In genomic region chr16:11871193-11871592, GRCh38 we compare ENCODE assay signal across 9 cellular contexts. TPM values are rescaled to one million over a fixed set of nuclear protein-coding genes. Genes with fewer than 3 reads are reported as not detected.
DNase-seq lines count a peak whose midpoint lies in the region; ATAC-seq and TF ChIP-seq lines count a peak whose summit lies in the region.
"Had no signal": no experiment of that assay in that cellular context is flagged by ENCODE, and none has a peak within 500 bp of the region (broad histone marks: within the 10 kb centered on the region; RNA-seq: fewer than 3 reads in every experiment).

No MANE protein-coding gene starts in this region.

- no peaks in the 10 kb centered on the region for H3K9me3 ChIP-seq in lower lobe of right lung

- in situ Hi-C loops in Caki2 (cut with HindIII; ENCODE audit: low pct_unique_long_range_greater_than_20kb, low sequenced_read_pairs) = no loop called here

- H3K4me1 ChIP-seq in lower lobe of right lung = peaks cover 14% of the 10 kb centered on the region

- peaks cover 63% of the 10 kb centered on the region for H3K36me3 ChIP-seq in lower lobe of right lung

- intact Hi-C loops in lower lobe of right lung (cut with DNase I) = no loop called here

- peak; percentile 18 for TF ChIP-seq CTCF in cardiac fibroblast (IDR thresholded peaks at IDR 0.05; ENCODE audit: low read depth, low read length)
- TF ChIP-seq CTCF in lower lobe of right lung (IDR thresholded peaks at IDR 0.05) = no peak

- H3K4me3 ChIP-seq in cardiac fibroblast (replicated peaks in 1 of 2; ENCODE audit: low read depth in 2 of 2, low read length in 2 of 2) (no peak overlapping the region), lower lobe of right lung (no peak overlapping the region)

- peak; percentile 14 for DNase-seq in Caki2 (ENCODE audit: low read depth)
- DNase-seq in LHCN-M2 (ENCODE audit: low read depth) = peak; percentile 40
- peak; percentile 51 to 56 for DNase-seq in cardiac fibroblast (ENCODE audit: low read depth in 2 of 2)
- DNase-seq in lower lobe of right lung = no peak
- DNase-seq in NCI-H2171 treated with DMSO at 0.1 percent for 48 hours (lab: John Stamatoyannopoulos, UW) = no peak
- no peak for DNase-seq in NCI-H146 treated with DMSO at 0.1 percent for 48 hours (lab: John Stamatoyannopoulos, UW; ENCODE audit: unreplicated experiment)
- DNase-seq: left colon had no signal

- ATAC-seq in lower lobe of right lung (peak; percentile 45 to 58), GM18502 (IDR thresholded peaks at IDR 0.05; ENCODE audit: poor library complexity, unreplicated experiment) (no peak), HG02610 (IDR thresholded peaks at IDR 0.05; ENCODE audit: unreplicated experiment) (no peak)
- ATAC-seq: left colon had no signal

- H3K27me3 ChIP-seq in lower lobe of right lung (ENCODE audit: low read depth) = no peaks in the 10 kb centered on the region

- H3K27ac ChIP-seq in lower lobe of right lung = no peak overlapping the region

RNA-seq across cellular contexts. Expression of gene RSL1D1, which starts 19.9 kb away (rescaled TPM):
- total RNA-seq in Caki2 (2014; rRNA removed; shearing (Covaris generic); ENCODE audit: low replicate concordance) = 196 and 259 TPM in 2 replicates
- total RNA-seq in LHCN-M2 (2014; rRNA removed) (216 and 226 TPM in 2 replicates), lower lobe of right lung (133 TPM)
- 60.8 TPM for polyA plus RNA-seq in LHCN-M2 (2012)

RNA-seq across cellular contexts. Expression of gene GSPT1, which starts 44.6 kb away (rescaled TPM):
- 19.2 and 35.4 TPM in 2 replicates for total RNA-seq in Caki2 (2014; rRNA removed; shearing (Covaris generic); ENCODE audit: low replicate concordance)
- 98.0 and 101 TPM in 2 replicates for total RNA-seq in LHCN-M2 (2014; rRNA removed)
- 75.7 TPM for polyA plus RNA-seq in LHCN-M2 (2012)
- 107 TPM for total RNA-seq in lower lobe of right lung

Comparison
In these comparisons a context has a peak if more than half of its experiments do, and no peak if none do; other contexts are left out.
1. DNase-seq: peak in Caki2 (single experiment), LHCN-M2 (single experiment) and cardiac fibroblast (2 of 2); none in lower lobe of right lung (single experiment), NCI-H2171 treated with DMSO at 0.1 percent for 48 hours (single experiment) and NCI-H146 treated with DMSO at 0.1 percent for 48 hours (single experiment).
2. ATAC-seq: peak in lower lobe of right lung (2 of 2); none in GM18502 (single experiment) and HG02610 (single experiment).